Comparison of ENCODE assay signal across 11 cellular contexts in the genomic region with DNA sequence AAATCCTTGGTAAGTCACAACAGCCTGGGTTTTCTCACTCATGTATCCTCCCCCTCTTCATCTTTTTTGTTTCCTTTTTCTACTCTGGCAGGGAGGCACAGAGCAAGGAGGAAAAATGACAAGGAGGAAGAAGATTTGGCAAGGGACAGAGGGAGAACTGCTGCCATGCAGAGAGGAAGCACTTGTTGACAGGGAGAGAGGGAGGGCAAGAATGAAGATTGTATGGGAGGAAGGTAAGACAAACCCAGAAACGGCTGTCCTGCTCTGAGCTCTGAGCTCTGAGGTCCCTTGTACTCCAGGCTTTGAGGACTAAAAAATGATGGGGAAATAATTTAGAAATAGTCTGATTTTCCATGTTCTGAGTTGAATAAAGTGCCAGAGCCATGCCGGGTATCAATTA.
A peak's percentile ranks its signal among the peaks of the same experiment; 100 is the strongest.
DNase-seq lines count a peak whose midpoint lies in the region; ATAC-seq, FAIRE-seq and TF ChIP-seq lines count a peak whose summit lies in the region.
"Had no signal": no experiment of that assay in that cellular context is flagged by ENCODE, and none has a peak within 500 bp of the region (broad histone marks: within the 10 kb centered on the region; RNA-seq: fewer than 3 reads in every experiment).

No MANE protein-coding gene starts in this region.

- peaks cover 0 to 2% (median 2%) of the 10 kb centered on the region in 3 donors for H3K9me3 Mint-ChIP-seq in IgD-negative memory B cell
- no peaks in the 10 kb centered on the region for H3K9me3 Mint-ChIP-seq in nephron
- no peaks in the 10 kb centered on the region for H3K9me3 Mint-ChIP-seq in activated T-cell treated with anti-CD3 and anti-CD28 coated beads, Interleukin-2, amount 50 U/mL, for 4 hours

- H3K27ac Mint-ChIP-seq in IgD-negative memory B cell (peak overlapping the region in 1 of 3 donors; percentile 84), nephron (peak overlapping the region; percentile 29 to 76 (median 67))
- H3K27ac Mint-ChIP-seq: natural killer cell treated with Interleukin-12 subunit alpha and Interleukin-12 subunit beta and Interleukin-15 and Interleukin-18, amount 100 ng/mL, for 72 hours had no signal

- H3K4me1 Mint-ChIP-seq in IgD-negative memory B cell (peaks cover 8 to 21% (median 21%) of the 10 kb centered on the region in 3 donors), nephron (peaks cover 27% of the 10 kb centered on the region)
- peaks cover 2% of the 10 kb centered on the region for H3K4me1 Mint-ChIP-seq in activated T-cell treated with anti-CD3 and anti-CD28 coated beads, Interleukin-2, amount 50 U/mL, for 4 hours (ENCODE audit: low read depth)

- H3K27me3 Mint-ChIP-seq in IgD-negative memory B cell, result peaks cover 1% of the 10 kb centered on the region
- H3K27me3 Mint-ChIP-seq in nephron (ENCODE audit: low read depth), result no peaks in the 10 kb centered on the region
- H3K27me3 Mint-ChIP-seq in activated T-cell treated with anti-CD3 and anti-CD28 coated beads, Interleukin-2, amount 50 U/mL, for 4 hours (ENCODE audit: low read depth), result peaks cover 12% of the 10 kb centered on the region

- no peak for TF ChIP-seq POLR2A in H54 (IDR thresholded peaks at IDR 0.05; ENCODE audit: low read depth, low read length)

- FAIRE-seq in H54 (lab: Jason Lieb, UNC), result no peak
- FAIRE-seq: astrocyte had no signal

- H3K4me3 Mint-ChIP-seq in IgD-negative memory B cell (peak overlapping the region; percentile 15 to 88 (median 75)), nephron (no peak overlapping the region)
- no peak overlapping the region for H3K4me3 Mint-ChIP-seq in activated T-cell treated with anti-CD3 and anti-CD28 coated beads, Interleukin-2, amount 50 U/mL, for 4 hours
- H3K4me3 Mint-ChIP-seq: natural killer cell treated with Interleukin-12 subunit alpha and Interleukin-12 subunit beta and Interleukin-15 and Interleukin-18, amount 100 ng/mL, for 72 hours had no signal

- peak; percentile 11 for DNase-seq in NOMO-1 treated with DMSO at 0.1 percent for 48 hours (lab: John Stamatoyannopoulos, UW; ENCODE audit: unreplicated experiment)
- no peak for DNase-seq in NOMO-1 (lab: John Stamatoyannopoulos, UW; ENCODE audit: unreplicated experiment in 2 of 2)
- no peak for DNase-seq in H54 (ENCODE audit: insufficient read length, low spot score)
- DNase-seq in activated T-cell treated with anti-CD3 and anti-CD28 coated beads, Interleukin-2, amount 50 U/mL, for 4 hours, result no peak
- DNase-seq: NCI-H446 treated with DMSO at 0.1 percent for 48 hours had no signal

- peak; percentile 34 for ATAC-seq in HG02610 (IDR thresholded peaks at IDR 0.05; ENCODE audit: unreplicated experiment)
- ATAC-seq in activated T-cell treated with anti-CD3 and anti-CD28 coated beads, Interleukin-2, amount 50 U/mL, for 4 hours, result no peak
- ATAC-seq in HG03280 (IDR thresholded peaks at IDR 0.05; ENCODE audit: unreplicated experiment), result no peak
- ATAC-seq: natural killer cell treated with Interleukin-12 subunit alpha and Interleukin-12 subunit beta and Interleukin-15 and Interleukin-18, amount 100 ng/mL, for 72 hours had no signal

- no peak for TF ChIP-seq CTCF in nephron (IDR thresholded peaks at IDR 0.05; ENCODE audit: unreplicated experiment in 3 of 3)

- H3K36me3 Mint-ChIP-seq in IgD-negative memory B cell (peaks cover 2% of the 10 kb centered on the region), nephron (ENCODE audit: low read depth) (no peaks in the 10 kb centered on the region)
- no peaks in the 10 kb centered on the region for H3K36me3 Mint-ChIP-seq in activated T-cell treated with anti-CD3 and anti-CD28 coated beads, Interleukin-2, amount 50 U/mL, for 4 hours (ENCODE audit: insufficient read depth)
- H3K36me3 Mint-ChIP-seq: natural killer cell treated with Interleukin-12 subunit alpha and Interleukin-12 subunit beta and Interleukin-15 and Interleukin-18, amount 100 ng/mL, for 72 hours had no signal

Comparison
In these comparisons a context has a peak if more than half of its experiments do, and no peak if none do; other contexts are left out.
1. H3K4me3 Mint-ChIP-seq: peak in IgD-negative memory B cell (4 of 4); none in nephron (0 of 3) and activated T-cell treated with anti-CD3 and anti-CD28 coated beads, Interleukin-2, amount 50 U/mL, for 4 hours (single experiment).